11 cellular contexts compared by ENCODE assay signal in the genomic region with DNA sequence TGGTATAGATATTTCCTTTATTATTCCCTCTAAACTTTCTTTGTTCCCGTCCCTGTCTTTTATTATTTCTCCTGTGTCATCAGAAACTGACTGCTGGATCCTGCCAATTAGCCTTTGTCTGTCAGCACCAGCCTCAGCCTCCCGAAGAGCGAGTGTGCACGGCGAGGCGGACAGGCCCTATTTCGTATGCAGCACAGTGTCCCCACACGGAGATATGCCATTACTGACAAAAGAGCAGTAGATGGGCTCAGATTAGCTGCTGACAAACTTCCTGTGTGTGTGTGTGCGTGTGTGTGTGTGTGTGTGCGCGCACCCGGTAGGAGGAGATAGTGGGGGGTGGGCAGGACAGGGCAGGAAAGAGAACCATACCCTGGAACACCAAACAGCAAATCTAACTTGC.
"Had no signal": no experiment of that assay in that cellular context is flagged by ENCODE, and none has a peak within 500 bp of the region (broad histone marks: within the 10 kb centered on the region; RNA-seq: fewer than 3 reads in every experiment).

No MANE protein-coding gene starts in this region.

- H3K9me3 Mint-ChIP-seq: activated naive CD4-positive, alpha-beta T cell treated with anti-CD3 and anti-CD28 coated beads, Interleukin-2, amount 50 U/mL, for 24 hours; natural killer cell treated with Interleukin-12 subunit alpha and Interleukin-12 subunit beta and Interleukin-15 and Interleukin-18, amount 100 ng/mL, for 72 hours had no signal

- H3K4me1 Mint-ChIP-seq: WTC11 had no signal

- DNase-seq: activated CD4-positive, alpha-beta T cell treated with anti-CD3 and anti-CD28 coated beads for 48 hours; activated T-cell treated with anti-CD3 and anti-CD28 coated beads for 4 hours; dorsolateral prefrontal cortex; esophagus squamous epithelium; foreskin keratinocyte; head of caudate nucleus; thyroid gland had no signal

- H3K36me3 Mint-ChIP-seq: natural killer cell treated with Interleukin-12 subunit alpha and Interleukin-12 subunit beta and Interleukin-15 and Interleukin-18, amount 100 ng/mL, for 72 hours; WTC11 had no signal

- H3K4me3 Mint-ChIP-seq: activated naive CD4-positive, alpha-beta T cell treated with anti-CD3 and anti-CD28 coated beads, Interleukin-2, amount 50 U/mL, for 24 hours; natural killer cell treated with Interleukin-12 subunit alpha and Interleukin-12 subunit beta and Interleukin-15 and Interleukin-18, amount 100 ng/mL, for 72 hours; WTC11 had no signal

- H3K27me3 Mint-ChIP-seq: activated naive CD4-positive, alpha-beta T cell treated with anti-CD3 and anti-CD28 coated beads, Interleukin-2, amount 50 U/mL, for 24 hours had no signal

- H3K27ac Mint-ChIP-seq: activated naive CD4-positive, alpha-beta T cell treated with anti-CD3 and anti-CD28 coated beads, Interleukin-2, amount 50 U/mL, for 24 hours; natural killer cell treated with Interleukin-12 subunit alpha and Interleukin-12 subunit beta and Interleukin-15 and Interleukin-18, amount 100 ng/mL, for 72 hours; WTC11 had no signal

- ATAC-seq: foreskin keratinocyte; left lobe of liver; natural killer cell treated with Interleukin-12 subunit alpha and Interleukin-12 subunit beta and Interleukin-15 and Interleukin-18, amount 100 ng/mL, for 72 hours; WTC11 had no signal
